In the genomic region with DNA sequence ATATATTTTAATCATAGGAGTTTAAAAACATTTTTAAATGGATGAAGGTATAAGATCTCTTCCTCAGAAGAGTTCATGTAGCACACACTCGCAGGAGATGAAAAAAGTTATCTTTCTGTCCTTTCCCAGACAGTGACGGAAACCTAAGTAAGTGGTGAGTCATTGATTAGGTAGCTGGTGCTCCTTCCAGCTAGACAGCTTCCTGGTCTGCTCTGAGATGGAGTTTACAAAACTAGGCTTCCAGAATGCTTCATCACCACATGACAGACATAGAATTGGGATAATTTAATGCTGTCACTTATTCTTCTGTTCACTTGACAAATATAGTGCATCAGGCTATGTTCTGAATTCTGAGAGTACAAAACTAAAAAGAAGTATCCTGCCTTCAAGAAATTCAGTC, we compare ENCODE assay signal across 25 cellular contexts.
DNase-seq lines count a peak whose midpoint lies in the region; ATAC-seq, FAIRE-seq and TF ChIP-seq lines count a peak whose summit lies in the region.
"Had no signal": no experiment of that assay in that cellular context is flagged by ENCODE, and none has a peak within 500 bp of the region (broad histone marks: within the 10 kb centered on the region; RNA-seq: fewer than 3 reads in every experiment).

No MANE protein-coding gene starts in this region.

- H3K4me1 Mint-ChIP-seq in MCF 10A (ENCODE audit: insufficient read depth, unreplicated experiment), result no peaks in the 10 kb centered on the region
- peaks cover 34% of the 10 kb centered on the region for H3K4me1 Mint-ChIP-seq in astrocyte (ENCODE audit: low read depth, unreplicated experiment)
- no peaks in the 10 kb centered on the region for H3K4me1 Mint-ChIP-seq in activated T-cell treated with anti-CD3 and anti-CD28 coated beads, Interleukin-2, amount 50 U/mL, for 72 hours (ENCODE audit: low read depth)
- H3K4me1 Mint-ChIP-seq: activated naive CD8-positive, alpha-beta T cell treated with anti-CD3 and anti-CD28 coated beads, Interleukin-2, amount 10 ng/mL, durations not matched to agents 7 days and 5 days; IgD-negative memory B cell; stimulated activated memory B cell treated with anti-CD40 and anti-IgM and Interleukin-4, amounts not matched to agents 10 μg/mL and 1 μg/mL and 100 μg/mL, for 72 hours; WTC11 had no signal

- H3K4me3 Mint-ChIP-seq in MCF 10A (ENCODE audit: unreplicated experiment) (no peak overlapping the region), astrocyte (ENCODE audit: unreplicated experiment) (no peak overlapping the region)
- H3K4me3 Mint-ChIP-seq in activated T-cell treated with anti-CD3 and anti-CD28 coated beads, Interleukin-2, amount 50 U/mL, for 72 hours, result no peak overlapping the region
- H3K4me3 Mint-ChIP-seq: activated naive CD8-positive, alpha-beta T cell treated with anti-CD3 and anti-CD28 coated beads, Interleukin-2, amount 10 ng/mL, durations not matched to agents 7 days and 5 days; IgD-negative memory B cell; stimulated activated memory B cell treated with anti-CD40 and anti-IgM and Interleukin-4, amounts not matched to agents 10 μg/mL and 1 μg/mL and 100 μg/mL, for 72 hours; WTC11 had no signal

- FAIRE-seq in astrocyte (lab: Jason Lieb, UNC) (no peak), urothelium cell line (lab: Jason Lieb, UNC) (no peak)

- H3K36me3 Mint-ChIP-seq in MCF 10A (ENCODE audit: insufficient read depth, unreplicated experiment) (no peaks in the 10 kb centered on the region), astrocyte (ENCODE audit: low read depth, unreplicated experiment) (no peaks in the 10 kb centered on the region)
- H3K36me3 Mint-ChIP-seq in activated T-cell treated with anti-CD3 and anti-CD28 coated beads, Interleukin-2, amount 50 U/mL, for 72 hours (ENCODE audit: insufficient read depth in 2 of 2), result no peaks in the 10 kb centered on the region
- H3K36me3 Mint-ChIP-seq: activated naive CD8-positive, alpha-beta T cell treated with anti-CD3 and anti-CD28 coated beads, Interleukin-2, amount 10 ng/mL, durations not matched to agents 7 days and 5 days; IgD-negative memory B cell; stimulated activated memory B cell treated with anti-CD40 and anti-IgM and Interleukin-4, amounts not matched to agents 10 μg/mL and 1 μg/mL and 100 μg/mL, for 72 hours; WTC11 had no signal

- no peak overlapping the region for H2AFZ ChIP-seq in astrocyte (ENCODE audit: low read depth, low read length)
- H2AFZ ChIP-seq: GM23248 had no signal

- H3K9me3 Mint-ChIP-seq in MCF 10A (ENCODE audit: unreplicated experiment), result no peaks in the 10 kb centered on the region
- peaks cover 4% of the 10 kb centered on the region for H3K9me3 Mint-ChIP-seq in astrocyte (ENCODE audit: unreplicated experiment)
- peaks cover 2% of the 10 kb centered on the region in 2 donors for H3K9me3 Mint-ChIP-seq in activated T-cell treated with anti-CD3 and anti-CD28 coated beads, Interleukin-2, amount 50 U/mL, for 72 hours
- H3K9me3 Mint-ChIP-seq: activated naive CD8-positive, alpha-beta T cell treated with anti-CD3 and anti-CD28 coated beads, Interleukin-2, amount 10 ng/mL, durations not matched to agents 7 days and 5 days; WTC11 had no signal

- intact Hi-C loops in MCF 10A (cut with micrococcal nuclease) (no loop called here), breast epithelium (cut with DNase I; ENCODE audit: low total_unique reads) (no loop called here)

- no peak overlapping the region for H3K9ac ChIP-seq in astrocyte (ENCODE audit: low read length)
- H3K9ac ChIP-seq: BLaER1 treated with 17β-estradiol and CSF1 and Interleukin-3, amounts not matched to agents 10 nM and 100 nM; GM23248 had no signal

- no TSS peak for BruUV-seq in MCF 10A (replicated peaks; lab: Mats Ljungman, UMichigan)

- CTCF ChIA-PET in MCF 10A (lab: Yijun Ruan, JAX), result no interaction called here

- H3K27ac Mint-ChIP-seq in MCF 10A (ENCODE audit: low read depth, unreplicated experiment), result no peak overlapping the region
- peak overlapping the region; percentile 100 for H3K27ac Mint-ChIP-seq in astrocyte (ENCODE audit: unreplicated experiment)
- no peak overlapping the region for H3K27ac Mint-ChIP-seq in activated T-cell treated with anti-CD3 and anti-CD28 coated beads, Interleukin-2, amount 50 U/mL, for 72 hours
- H3K27ac Mint-ChIP-seq: activated naive CD8-positive, alpha-beta T cell treated with anti-CD3 and anti-CD28 coated beads, Interleukin-2, amount 10 ng/mL, durations not matched to agents 7 days and 5 days; IgD-negative memory B cell; stimulated activated memory B cell treated with anti-CD40 and anti-IgM and Interleukin-4, amounts not matched to agents 10 μg/mL and 1 μg/mL and 100 μg/mL, for 72 hours; WTC11 had no signal

- H3K4me3 ChIP-seq in breast epithelium (no peak overlapping the region), astrocyte (ENCODE audit: insufficient read depth, low read depth, low read length) (no peak overlapping the region)
- H3K4me3 ChIP-seq: BLaER1 treated with 17β-estradiol and CSF1 and Interleukin-3, amounts not matched to agents 10 nM and 100 nM; esophagus squamous epithelium; GM23248; heart right ventricle; right atrium auricular region; thyroid gland had no signal

- H3K27me3 Mint-ChIP-seq in MCF 10A (ENCODE audit: insufficient read depth, unreplicated experiment) (no peaks in the 10 kb centered on the region), astrocyte (ENCODE audit: low read depth, unreplicated experiment) (no peaks in the 10 kb centered on the region)
- no peaks in the 10 kb centered on the region for H3K27me3 Mint-ChIP-seq in activated T-cell treated with anti-CD3 and anti-CD28 coated beads, Interleukin-2, amount 50 U/mL, for 72 hours (ENCODE audit: low read depth)
- H3K27me3 Mint-ChIP-seq: activated naive CD8-positive, alpha-beta T cell treated with anti-CD3 and anti-CD28 coated beads, Interleukin-2, amount 10 ng/mL, durations not matched to agents 7 days and 5 days; IgD-negative memory B cell; stimulated activated memory B cell treated with anti-CD40 and anti-IgM and Interleukin-4, amounts not matched to agents 10 μg/mL and 1 μg/mL and 100 μg/mL, for 72 hours had no signal

- no peak for TF ChIP-seq POLR2A in breast epithelium (IDR thresholded peaks at IDR 0.05)

- H3K36me3 ChIP-seq in breast epithelium (no peaks in the 10 kb centered on the region), astrocyte (ENCODE audit: insufficient read depth, low read length) (no peaks in the 10 kb centered on the region)
- H3K36me3 ChIP-seq: BLaER1 treated with 17β-estradiol and CSF1 and Interleukin-3, amounts not matched to agents 10 nM and 100 nM; esophagus squamous epithelium; heart right ventricle; right atrium auricular region; thyroid gland had no signal

- H3K27ac ChIP-seq in breast epithelium, result no peak overlapping the region
- H3K27ac ChIP-seq in astrocyte (ENCODE audit: low read depth, low read length), result peak overlapping the region; percentile 27
- H3K27ac ChIP-seq: BLaER1 treated with 17β-estradiol and CSF1 and Interleukin-3, amounts not matched to agents 10 nM and 100 nM; esophagus squamous epithelium; GM23248; heart right ventricle; right atrium auricular region; thyroid gland had no signal

- ATAC-seq in HG03108 (IDR thresholded peaks at IDR 0.05; ENCODE audit: unreplicated experiment), result no peak
- ATAC-seq in activated T-cell treated with anti-CD3 and anti-CD28 coated beads, Interleukin-2, amount 50 U/mL, for 72 hours (replicated peaks in 1 of 2), result no peak
- ATAC-seq: heart right ventricle; stimulated activated memory B cell treated with anti-CD40 and anti-IgM and Interleukin-4, amounts not matched to agents 10 μg/mL and 1 μg/mL and 100 μg/mL, for 72 hours; WTC11 had no signal

- POLR2A ChIA-PET in MCF 10A (lab: Yijun Ruan, JAX), result no interaction called here

- H4K20me1 ChIP-seq in astrocyte (ENCODE audit: insufficient read depth, low read length), result no peaks in the 10 kb centered on the region
- H4K20me1 ChIP-seq: BLaER1 treated with 17β-estradiol and CSF1 and Interleukin-3, amounts not matched to agents 10 nM and 100 nM had no signal

- no peaks in the 10 kb centered on the region for H3K79me2 ChIP-seq in astrocyte (ENCODE audit: insufficient read depth, low read length)

- TF ChIP-seq CTCF in MCF 10A (IDR thresholded peaks at IDR 0.05; ENCODE audit: unreplicated experiment) (no peak), breast epithelium (IDR thresholded peaks at IDR 0.05) (no peak), astrocyte (IDR thresholded peaks at IDR 0.05; ENCODE audit: insufficient read depth, low read depth, low read length) (no peak)

- H3K4me1 ChIP-seq in breast epithelium (no peaks in the 10 kb centered on the region), astrocyte (ENCODE audit: insufficient read depth, low read length) (no peaks in the 10 kb centered on the region)
- H3K4me1 ChIP-seq: BLaER1 treated with 17β-estradiol and CSF1 and Interleukin-3, amounts not matched to agents 10 nM and 100 nM; esophagus squamous epithelium; heart right ventricle; right atrium auricular region; thyroid gland had no signal

- no peak overlapping the region for H3K4me2 ChIP-seq in astrocyte (ENCODE audit: low read length)
- H3K4me2 ChIP-seq: BLaER1 treated with 17β-estradiol and CSF1 and Interleukin-3, amounts not matched to agents 10 nM and 100 nM had no signal

- peaks cover 0 to 2% of the 10 kb centered on the region in 2 donors for H3K27me3 ChIP-seq in breast epithelium
- H3K27me3 ChIP-seq in astrocyte (ENCODE audit: insufficient read depth, low read length), result no peaks in the 10 kb centered on the region
- H3K27me3 ChIP-seq: BLaER1 treated with 17β-estradiol and CSF1 and Interleukin-3, amounts not matched to agents 10 nM and 100 nM; esophagus squamous epithelium; heart right ventricle; right atrium auricular region; thyroid gland had no signal

- DNase-seq in MCF 10A (ENCODE audit: unreplicated experiment) (peak; percentile 38), breast epithelium (ENCODE audit: low spot score in 2 of 2) (no peak), astrocyte (ENCODE audit: low read depth) (peak; percentile 5), iPS-NIHi7 (ENCODE audit: extremely low spot score) (peak; percentile 16), urothelium cell line (ENCODE audit: low spot score) (peak; percentile 64), NCI-H2081 treated with DMSO at 0.1 percent for 48 hours (lab: John Stamatoyannopoulos, UW) (no peak)
- DNase-seq in activated T-cell treated with anti-CD3 and anti-CD28 coated beads, Interleukin-2, amount 50 U/mL, for 72 hours, result no peak
- DNase-seq: 8988T; activated naive CD8-positive, alpha-beta T cell treated with anti-CD3 and anti-CD28 coated beads, Interleukin-2, amount 10 ng/mL, durations not matched to agents 7 days and 5 days; activated T-cell treated with anti-CD3 and anti-CD28 coated beads, Interleukin-2, amount 50 U/mL, for 48 hours; caudate nucleus; esophagus squamous epithelium; GM23248; heart right ventricle; kidney; NCI-H1930; NCI-H510A; SHP77 treated with DMSO at 0.1 percent for 48 hours; thyroid gland had no signal

- H3K9me3 ChIP-seq in breast epithelium (no peaks in the 10 kb centered on the region), astrocyte (ENCODE audit: insufficient read depth, low read depth, low read length) (no peaks in the 10 kb centered on the region)
- H3K9me3 ChIP-seq: BLaER1 treated with 17β-estradiol and CSF1 and Interleukin-3, amounts not matched to agents 10 nM and 100 nM; esophagus squamous epithelium; right atrium auricular region; thyroid gland had no signal

Comparison
In these comparisons a context has a peak if more than half of its experiments do, and no peak if none do; other contexts are left out.
1. DNase-seq: peak in MCF 10A (single experiment), astrocyte (single experiment), iPS-NIHi7 (single experiment) and urothelium cell line (single experiment); none in breast epithelium (0 of 2), activated T-cell treated with anti-CD3 and anti-CD28 coated beads, Interleukin-2, amount 50 U/mL, for 72 hours (0 of 2) and NCI-H2081 treated with DMSO at 0.1 percent for 48 hours (single experiment).